8 cellular contexts compared by ENCODE assay signal in the genomic region with DNA sequence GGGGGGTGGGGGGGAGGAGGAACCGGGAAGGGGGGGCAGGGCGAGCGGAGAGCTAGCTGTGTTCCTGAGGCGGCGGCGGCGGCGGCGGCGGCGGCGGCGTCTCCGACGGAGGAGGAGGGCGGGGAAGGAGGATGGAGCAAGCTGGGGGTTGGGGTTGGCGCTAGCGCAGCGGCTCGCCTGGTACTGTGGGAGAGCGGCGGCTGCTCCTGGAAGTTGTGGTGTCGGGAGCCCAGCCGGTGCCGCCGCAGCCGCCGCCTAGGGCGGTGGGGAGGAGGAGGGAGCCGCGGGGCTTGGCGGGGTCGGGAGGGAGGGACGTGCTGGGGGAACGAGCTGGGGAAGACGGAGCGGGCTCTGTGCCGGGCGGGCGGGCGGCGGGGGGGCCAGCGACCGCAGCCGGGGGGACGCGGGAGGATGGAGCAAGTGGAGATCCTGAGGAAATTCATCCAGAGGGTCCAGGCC. TPM values are rescaled to one million over a fixed set of nuclear protein-coding genes. Genes with fewer than 3 reads are reported as not detected.
A peak's percentile ranks its signal among the peaks of the same experiment; 100 is the strongest.
DNase-seq lines count a peak whose midpoint lies in the region; ATAC-seq, FAIRE-seq and TF ChIP-seq lines count a peak whose summit lies in the region.

Gene PTPN12, plus strand, starts transcription at position 160 of the 459 bp plus-strand sequence. Its CDS starts 252 bp downstream, at position 412.

- H3K79me2 ChIP-seq in HepG2 (ENCODE audit: insufficient read depth, low read length), result peaks cover 55% of the 10 kb centered on the region

- intact Hi-C loops in HepG2 (cut with micrococcal nuclease; ENCODE audit: unreplicated experiment), result loop anchor here (5.0 kb wide), 2 partner anchors 60 to 120 kb away; partner anchors contain the start of gene GSAP
- intact Hi-C loops in stomach (cut with DNase I; ENCODE audit: low total_unique reads), result no loop called here

- H3K4me3 ChIP-seq in HepG2 (replicated peaks in 1 of 3; ENCODE audit: insufficient read depth in 1 of 3, low read depth in 2 of 3, low read length in 3 of 3) (peak within 1 kb of the TSS; percentile 90 to 100 (median 95)), stomach (peak within 1 kb of the TSS; percentile 80 to 99 (median 96))

- peak within 1 kb of the TSS; percentile 97 for H3K4me2 ChIP-seq in HepG2 (ENCODE audit: low read depth, low read length)

- POLR2A ChIA-PET in HepG2 (lab: Yijun Ruan, JAX), result interaction anchor here (0.6 to 2.3 kb wide), 9 partner anchors 9 to 129 kb away, joined by 3 to 28 read pairs (median 4); partner anchors contain the start of gene GSAP

- no peak within 1 kb of the TSS for H2AFZ ChIP-seq in HepG2 (ENCODE audit: low read length)

- DNase-seq in NCI-H345 treated with DMSO at 0.1 percent for 48 hours (lab: John Stamatoyannopoulos, UW; ENCODE audit: unreplicated experiment), result peak; percentile 48
- no peak for DNase-seq in NCI-H345 (lab: John Stamatoyannopoulos, UW)
- DNase-seq in NCI-H460 (ENCODE audit: extremely low read depth, low read depth), result no peak
- peak; percentile 34 for DNase-seq in cerebellar cortex (ENCODE audit: low spot score)
- no peak for DNase-seq in HepG2 (ENCODE audit: low spot score)
- DNase-seq in stomach, result no peak
- DNase-seq in GM19239 (ENCODE audit: insufficient read length, low spot score), result no peak

- TF ChIP-seq CTCF in HepG2 (CRISPR knock-in tag; IDR thresholded peaks at IDR 0.05), result no peak
- TF ChIP-seq CTCF in stomach (IDR thresholded peaks at IDR 0.05), result no peak

- TF ChIP-seq POLR2A in HepG2 (IDR thresholded peaks at IDR 0.05; ENCODE audit: insufficient read depth in 1 of 2, low read depth in 2 of 2, low read length in 2 of 2) (no peak; a peak in 1 of 4 replicates), stomach (IDR thresholded peaks at IDR 0.05) (no peak)

- H3K36me3 ChIP-seq in HepG2 (replicated peaks in 1 of 2; ENCODE audit: control insufficient read depth in 1 of 2, insufficient read depth in 2 of 2, low read length in 2 of 2) (no peaks in the 10 kb centered on the region; a peak in 1 of 5 replicates), stomach (no peaks in the 10 kb centered on the region)

- in situ Hi-C loops in HepG2 (cut with HindIII; ENCODE audit: extremely low pct_ligation_motif_present, low pct_unique_long_range_greater_than_20kb), result loop anchor here (5.0 kb wide), 1 partner anchor 80 kb away; no protein-coding TSS in a partner anchor

- TF ChIP-seq RAD21 in HepG2 (CRISPR knock-in tag; IDR thresholded peaks at IDR 0.05), result no peak

- no TSS peak for BruUV-seq in HepG2 (replicated peaks; lab: Mats Ljungman, UMichigan)

- ATAC-seq in HG02763 (IDR thresholded peaks at IDR 0.05; ENCODE audit: unreplicated experiment) (peak; percentile 35), HepG2 (peak; percentile 64)

- peaks cover 33% of the 10 kb centered on the region for H4K20me1 ChIP-seq in HepG2 (ENCODE audit: insufficient read depth, low read length)

- FAIRE-seq in HepG2 (lab: Jason Lieb, UNC), result no peak
- FAIRE-seq in GM19239 (lab: Jason Lieb, UNC), result no peak

- H3K9me3 ChIP-seq in HepG2 (ENCODE audit: low read length), result no peaks in the 10 kb centered on the region
- no peaks in the 10 kb centered on the region for H3K9me3 ChIP-seq in stomach

- H3K27ac ChIP-seq in HepG2 (ENCODE audit: extremely low read length, insufficient read depth, low read length), result peak within 1 kb of the TSS; percentile 95
- H3K27ac ChIP-seq in stomach, result peak within 1 kb of the TSS; percentile 97 to 99 (median 99)

- CTCF ChIA-PET in HepG2 (lab: Yijun Ruan, JAX; ENCODE audit: low intra/inter-chr PET ratio, low total read pairs), result no interaction called here

- peaks cover 45% of the 10 kb centered on the region for H3K4me1 ChIP-seq in HepG2 (ENCODE audit: insufficient read depth, low read length)
- peaks cover 13 to 47% (median 44%) of the 10 kb centered on the region in 4 donors for H3K4me1 ChIP-seq in stomach

- WGBS in HepG2 (ENCODE audit: low lambda C conversion rate), result 3% methylated on average over 22 of the region's 47 CpGs
- WGBS in stomach, 5 donors, result 0 to 8% (median 1%) methylated on average over 8 to 43 of the region's 47 CpGs

- H3K27me3 ChIP-seq in HepG2 (ENCODE audit: control insufficient read depth in 1 of 2, insufficient read depth in 2 of 2, low read length in 2 of 2) (no peaks in the 10 kb centered on the region; a peak in 1 of 5 replicates), stomach (no peaks in the 10 kb centered on the region)

- TF ChIP-seq EP300 in HepG2 (IDR thresholded peaks at IDR 0.05; ENCODE audit: low read depth in 2 of 2, low read length in 2 of 2) (no peak), HepG2 (CRISPR knock-in tag; IDR thresholded peaks at IDR 0.05; ENCODE audit: borderline replicate concordance) (no peak), stomach (IDR thresholded peaks at IDR 0.05) (no peak)

- peak within 1 kb of the TSS; percentile 97 for H3K9ac ChIP-seq in HepG2 (ENCODE audit: insufficient read depth, low read depth, low read length)

TF ChIP-seq in HepG2, 621 proteins besides CTCF, POLR2A, EP300 and RAD21 (continues in another document):
- no peak for TF ChIP-seq TARDBP (CRISPR knock-in tag; IDR thresholded peaks at IDR 0.05)
- no peak for TF ChIP-seq KAT7 (CRISPR knock-in tag; IDR thresholded peaks at IDR 0.05; ENCODE audit: borderline replicate concordance)
- no peak for TF ChIP-seq ZNF788 (CRISPR knock-in tag; IDR thresholded peaks at IDR 0.05; ENCODE audit: borderline replicate concordance)
- TF ChIP-seq, protein P1, sequence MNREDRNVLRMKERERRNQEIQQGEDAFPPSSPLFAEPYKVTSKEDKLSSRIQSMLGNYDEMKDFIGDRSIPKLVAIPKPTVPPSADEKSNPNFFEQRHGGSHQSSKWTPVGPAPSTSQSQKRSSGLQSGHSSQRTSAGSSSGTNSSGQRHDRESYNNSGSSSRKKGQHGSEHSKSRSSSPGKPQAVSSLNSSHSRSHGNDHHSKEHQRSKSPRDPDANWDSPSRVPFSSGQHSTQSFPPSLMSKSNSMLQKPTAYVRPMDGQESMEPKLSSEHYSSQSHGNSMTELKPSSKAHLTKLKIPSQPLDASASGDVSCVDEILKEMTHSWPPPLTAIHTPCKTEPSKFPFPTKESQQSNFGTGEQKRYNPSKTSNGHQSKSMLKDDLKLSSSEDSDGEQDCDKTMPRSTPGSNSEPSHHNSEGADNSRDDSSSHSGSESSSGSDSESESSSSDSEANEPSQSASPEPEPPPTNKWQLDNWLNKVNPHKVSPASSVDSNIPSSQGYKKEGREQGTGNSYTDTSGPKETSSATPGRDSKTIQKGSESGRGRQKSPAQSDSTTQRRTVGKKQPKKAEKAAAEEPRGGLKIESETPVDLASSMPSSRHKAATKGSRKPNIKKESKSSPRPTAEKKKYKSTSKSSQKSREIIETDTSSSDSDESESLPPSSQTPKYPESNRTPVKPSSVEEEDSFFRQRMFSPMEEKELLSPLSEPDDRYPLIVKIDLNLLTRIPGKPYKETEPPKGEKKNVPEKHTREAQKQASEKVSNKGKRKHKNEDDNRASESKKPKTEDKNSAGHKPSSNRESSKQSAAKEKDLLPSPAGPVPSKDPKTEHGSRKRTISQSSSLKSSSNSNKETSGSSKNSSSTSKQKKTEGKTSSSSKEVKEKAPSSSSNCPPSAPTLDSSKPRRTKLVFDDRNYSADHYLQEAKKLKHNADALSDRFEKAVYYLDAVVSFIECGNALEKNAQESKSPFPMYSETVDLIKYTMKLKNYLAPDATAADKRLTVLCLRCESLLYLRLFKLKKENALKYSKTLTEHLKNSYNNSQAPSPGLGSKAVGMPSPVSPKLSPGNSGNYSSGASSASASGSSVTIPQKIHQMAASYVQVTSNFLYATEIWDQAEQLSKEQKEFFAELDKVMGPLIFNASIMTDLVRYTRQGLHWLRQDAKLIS (CRISPR knock-in tag; IDR thresholded peaks at IDR 0.05), result no peak
- TF ChIP-seq ZNF703 (CRISPR knock-in tag; IDR thresholded peaks at IDR 0.05; ENCODE audit: borderline replicate concordance), result 0 out of 2 replicates have a peak, but pooled peaks have one; percentile 56
- no peak for TF ChIP-seq ZNF136 (CRISPR knock-in tag; IDR thresholded peaks at IDR 0.05; ENCODE audit: low read depth)
- 0 out of 2 replicates have a peak, but pooled peaks have one; percentile 27 for TF ChIP-seq PCBP1 (IDR thresholded peaks at IDR 0.05; ENCODE audit: borderline replicate concordance, low read depth, low read length)
- no peak for TF ChIP-seq GZF1 (CRISPR knock-in tag; IDR thresholded peaks at IDR 0.05)
- TF ChIP-seq ARHGAP35 (CRISPR knock-in tag; IDR thresholded peaks at IDR 0.05; ENCODE audit: borderline replicate concordance), result no peak
- peak; percentile 95 for TF ChIP-seq HNRNPK (IDR thresholded peaks at IDR 0.05; ENCODE audit: low read depth, low read length, poor library complexity, severe bottlenecking)

RNA-seq across cellular contexts. Expression of gene PTPN12, which starts in this region (rescaled TPM):
- total RNA-seq in NCI-H460 (2014; rRNA removed; shearing (Covaris generic)), result 76.3 and 92.7 TPM in 2 replicates
- polyA plus RNA-seq in NCI-H460 (2014; cell fraction: nucleus; rRNA removed), result 47.0 and 47.4 TPM in 2 replicates
- total RNA-seq in HepG2 (2016; rRNA removed; fragmentation: Illumina TruSeq; extraction: Trizol) (22.9 and 35.3 TPM in 2 replicates), stomach (100 to 1,000 TPM in 1 of 5 donors, 10 to 100 TPM in 3, 1 to 10 TPM in 1; 8.4 to 147 (median 81.4) TPM)
- 32.8 and 40.0 TPM in 2 replicates for total RNA-seq in HepG2 (2016; cell fraction: cytosol; rRNA removed; fragmentation: Illumina TruSeq; extraction: Trizol; ENCODE audit: low read depth)
- total RNA-seq in HepG2 (2016; cell fraction: insoluble cytoplasmic fraction; rRNA removed; fragmentation: Illumina TruSeq; extraction: Trizol), result 19.5 and 36.3 TPM in 2 replicates
- 48.8 and 51.3 TPM in 2 replicates for total RNA-seq in HepG2 (2016; cell fraction: membrane; rRNA removed; fragmentation: Illumina TruSeq; extraction: Trizol)
- 44.6 and 48.2 TPM in 2 replicates for total RNA-seq in HepG2 (2016; cell fraction: nucleus; rRNA removed; fragmentation: Illumina TruSeq; extraction: Trizol)
- polyA plus RNA-seq in HepG2 (2011; rRNA removed) (56.7 and 56.8 TPM in 2 replicates), stomach (10 to 100 TPM; 26.4 to 35.6 (median 27.6) TPM)
- 27.3 and 39.9 TPM in 2 replicates for polyA plus RNA-seq in HepG2 (2011; cell fraction: cytosol; rRNA removed)
- polyA plus RNA-seq in HepG2 (2011; cell fraction: nucleus; rRNA removed), result 34.8 and 39.2 TPM in 2 replicates
- 65.6 and 74.1 TPM in 2 replicates for polyA plus RNA-seq in HepG2 (2012)
- polyA plus RNA-seq in HepG2 (2016; cell fraction: cytosol; fragmentation: Illumina TruSeq; extraction: Trizol; ENCODE audit: low read depth), result 16.9 and 18.5 TPM in 2 replicates
- 69.5 and 80.0 TPM in 2 replicates for polyA plus RNA-seq in HepG2 (2016; cell fraction: insoluble cytoplasmic fraction; fragmentation: Illumina TruSeq; extraction: Trizol; ENCODE audit: low read depth)
- 53.8 and 63.6 TPM in 2 replicates for polyA plus RNA-seq in HepG2 (2016; cell fraction: membrane; fragmentation: Illumina TruSeq; extraction: Trizol; ENCODE audit: low read depth)
- 74.8 and 90.6 TPM in 2 replicates for polyA plus RNA-seq in HepG2 (2016; cell fraction: nucleus; fragmentation: Illumina TruSeq; extraction: Trizol; ENCODE audit: insufficient read depth, low read depth)
- polyA minus RNA-seq in HepG2 (2011; rRNA and poly(A)+ RNA removed; ENCODE audit: low replicate concordance), result 18.1 and 19.2 TPM in 2 replicates
- polyA minus RNA-seq in HepG2 (2011; cell fraction: cytosol; rRNA and poly(A)+ RNA removed), result 20.2 and 25.3 TPM in 2 replicates
- polyA minus RNA-seq in HepG2 (2011; cell fraction: nucleus; rRNA and poly(A)+ RNA removed), result 88.3 and 89.4 TPM in 2 replicates

Comparison
In these comparisons a context has a peak if more than half of its experiments do, and no peak if none do; other contexts are left out.
1. DNase-seq: peak in NCI-H345 treated with DMSO at 0.1 percent for 48 hours (single experiment) and cerebellar cortex (single experiment); none in NCI-H345 (single experiment), NCI-H460 (single experiment), HepG2 (single experiment), stomach (single experiment) and GM19239 (single experiment).